In the genomic region with DNA sequence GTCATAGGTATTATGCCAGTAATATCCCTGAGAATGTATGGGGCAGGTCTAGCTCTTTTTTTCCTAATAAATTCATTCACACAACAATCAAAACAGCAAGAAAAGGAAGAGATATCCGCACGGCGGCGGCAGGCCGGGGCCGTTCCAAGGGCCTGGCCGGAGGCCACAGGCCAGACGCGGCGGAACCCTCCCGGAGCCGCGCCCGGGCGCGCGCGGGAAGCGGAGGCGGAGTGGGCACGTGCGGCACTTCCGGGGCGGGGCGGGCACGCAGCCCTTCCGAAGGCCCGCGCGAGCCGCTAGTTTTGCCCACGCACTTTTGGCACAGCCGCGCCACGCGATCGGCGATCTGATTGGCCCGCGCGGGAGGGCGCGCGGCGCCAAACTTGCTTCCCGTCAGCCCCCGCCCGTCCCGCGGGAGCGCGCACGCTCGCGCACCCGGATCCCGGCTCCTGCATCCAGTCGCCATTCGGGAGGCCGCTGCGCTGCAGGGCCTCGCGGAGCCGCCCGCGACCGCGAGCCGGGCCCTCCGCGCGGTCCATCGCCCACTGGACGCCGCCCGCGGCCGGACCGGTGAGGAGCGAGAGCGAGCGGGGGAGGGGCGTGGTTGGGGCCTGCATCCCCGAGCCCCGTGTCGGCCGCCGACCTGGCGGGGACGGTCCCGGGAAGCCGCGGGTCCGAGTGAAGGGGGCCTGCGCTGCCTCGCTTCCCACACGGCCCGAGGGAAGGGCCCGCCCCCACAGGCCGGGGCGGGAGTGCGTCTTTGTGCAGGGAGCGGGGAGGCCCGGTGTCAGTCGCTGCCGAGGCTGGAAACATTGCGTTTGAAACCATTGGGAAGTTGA, we compare ENCODE assay signal across 8 cellular contexts. TPM values are rescaled to one million over a fixed set of nuclear protein-coding genes. Genes with fewer than 3 reads are reported as not detected.
DNase-seq lines count a peak whose midpoint lies in the region; ATAC-seq and TF ChIP-seq lines count a peak whose summit lies in the region.

A gene with protein sequence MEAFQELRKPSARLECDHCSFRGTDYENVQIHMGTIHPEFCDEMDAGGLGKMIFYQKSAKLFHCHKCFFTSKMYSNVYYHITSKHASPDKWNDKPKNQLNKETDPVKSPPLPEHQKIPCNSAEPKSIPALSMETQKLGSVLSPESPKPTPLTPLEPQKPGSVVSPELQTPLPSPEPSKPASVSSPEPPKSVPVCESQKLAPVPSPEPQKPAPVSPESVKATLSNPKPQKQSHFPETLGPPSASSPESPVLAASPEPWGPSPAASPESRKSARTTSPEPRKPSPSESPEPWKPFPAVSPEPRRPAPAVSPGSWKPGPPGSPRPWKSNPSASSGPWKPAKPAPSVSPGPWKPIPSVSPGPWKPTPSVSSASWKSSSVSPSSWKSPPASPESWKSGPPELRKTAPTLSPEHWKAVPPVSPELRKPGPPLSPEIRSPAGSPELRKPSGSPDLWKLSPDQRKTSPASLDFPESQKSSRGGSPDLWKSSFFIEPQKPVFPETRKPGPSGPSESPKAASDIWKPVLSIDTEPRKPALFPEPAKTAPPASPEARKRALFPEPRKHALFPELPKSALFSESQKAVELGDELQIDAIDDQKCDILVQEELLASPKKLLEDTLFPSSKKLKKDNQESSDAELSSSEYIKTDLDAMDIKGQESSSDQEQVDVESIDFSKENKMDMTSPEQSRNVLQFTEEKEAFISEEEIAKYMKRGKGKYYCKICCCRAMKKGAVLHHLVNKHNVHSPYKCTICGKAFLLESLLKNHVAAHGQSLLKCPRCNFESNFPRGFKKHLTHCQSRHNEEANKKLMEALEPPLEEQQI (plus strand): TSS at position 430 of the 839 bp plus-strand sequence. CDS start 9,340 bp downstream, outside the sequence.

- peaks cover 31% of the 10 kb centered on the region for H3K4me1 Mint-ChIP-seq in activated naive CD8-positive, alpha-beta T cell treated with anti-CD3 and anti-CD28 coated beads, Interleukin-2, amount 10 ng/mL, durations not matched to agents 7 days and 5 days
- H3K4me1 Mint-ChIP-seq in osteocyte (ENCODE audit: unreplicated experiment): peaks cover 48% of the 10 kb centered on the region

- ATAC-seq in HG02678 (IDR thresholded peaks at IDR 0.05; ENCODE audit: unreplicated experiment) (peak; percentile 86), thoracic aorta (ENCODE audit: insufficient number of reproducible peaks, low FRiP score, low read depth) (peak; percentile 82)
- peak; percentile 94 for ATAC-seq in activated naive CD8-positive, alpha-beta T cell treated with anti-CD3 and anti-CD28 coated beads, Interleukin-2, amount 10 ng/mL, durations not matched to agents 7 days and 5 days (ENCODE audit: low read depth)

- H3K9me2 ChIP-seq in SU-DHL-6 (replicated peaks; ENCODE audit: insufficient read depth, low read length): no peaks in the 10 kb centered on the region

- H3K9me3 ChIP-seq in SU-DHL-6 (ENCODE audit: insufficient read depth, low read length) (no peaks in the 10 kb centered on the region), thoracic aorta (no peaks in the 10 kb centered on the region)

- peaks cover 4% of the 10 kb centered on the region for H3K36me3 Mint-ChIP-seq in activated naive CD8-positive, alpha-beta T cell treated with anti-CD3 and anti-CD28 coated beads, Interleukin-2, amount 10 ng/mL, durations not matched to agents 7 days and 5 days
- H3K36me3 Mint-ChIP-seq in osteocyte (ENCODE audit: unreplicated experiment): peaks cover 2% of the 10 kb centered on the region

- no peaks in the 10 kb centered on the region for H3K9me3 Mint-ChIP-seq in activated naive CD8-positive, alpha-beta T cell treated with anti-CD3 and anti-CD28 coated beads, Interleukin-2, amount 10 ng/mL, durations not matched to agents 7 days and 5 days
- no peaks in the 10 kb centered on the region for H3K9me3 Mint-ChIP-seq in osteocyte (ENCODE audit: unreplicated experiment)

- H3K27me3 ChIP-seq in SU-DHL-6 (ENCODE audit: low read length) (no peaks in the 10 kb centered on the region), thoracic aorta (replicated peaks; ENCODE audit: insufficient read depth) (no peaks in the 10 kb centered on the region)

- H2AFZ ChIP-seq in SU-DHL-6 (ENCODE audit: low read depth, low read length, severe bottlenecking): peak within 1 kb of the TSS; percentile 59

- peaks cover 31% of the 10 kb centered on the region for H3F3A ChIP-seq in SU-DHL-6 (ENCODE audit: insufficient read depth)

- H3K4me1 ChIP-seq in thoracic aorta (ENCODE audit: control insufficient read depth in 1 of 2, low read depth in 2 of 2): peaks cover 16 to 44% of the 10 kb centered on the region in 2 donors

- H3K79me2 ChIP-seq in SU-DHL-6 (ENCODE audit: insufficient read depth, low read length): peaks cover 56% of the 10 kb centered on the region

- H3K27me3 Mint-ChIP-seq in activated naive CD8-positive, alpha-beta T cell treated with anti-CD3 and anti-CD28 coated beads, Interleukin-2, amount 10 ng/mL, durations not matched to agents 7 days and 5 days: peaks cover 5% of the 10 kb centered on the region
- H3K27me3 Mint-ChIP-seq in osteocyte (ENCODE audit: unreplicated experiment): no peaks in the 10 kb centered on the region

- TF ChIP-seq CTCF in GM12865 (IDR thresholded peaks at IDR 0.05; ENCODE audit: insufficient read depth, low read depth, low read length, missing control alignments) (no peak), SU-DHL-6 (IDR thresholded peaks at IDR 0.05; ENCODE audit: insufficient read depth, low read length, poor library complexity, severe bottlenecking) (no peak), osteocyte (IDR thresholded peaks at IDR 0.05) (peak; percentile 7), thoracic aorta (IDR thresholded peaks at IDR 0.05) (peak; percentile 18)

- peaks cover 18% of the 10 kb centered on the region for H4K20me1 ChIP-seq in SU-DHL-6 (ENCODE audit: low read depth, low read length)

- POLR2A ChIA-PET in activated naive CD8-positive, alpha-beta T cell treated with anti-CD3 and anti-CD28 coated beads, Interleukin-2, amount 10 ng/mL, durations not matched to agents 7 days and 5 days (lab: Charles Lee): interaction anchor here (1.0 to 2.6 kb wide), 3 partner anchors 20 to 33 kb away, joined by 3 to 9 read pairs (median 8); a partner anchor contains a TSS

- H3K36me3 ChIP-seq in SU-DHL-6 (ENCODE audit: low read length): no peaks in the 10 kb centered on the region
- H3K36me3 ChIP-seq in thoracic aorta: no peaks in the 10 kb centered on the region

- H3K27ac Mint-ChIP-seq in activated naive CD8-positive, alpha-beta T cell treated with anti-CD3 and anti-CD28 coated beads, Interleukin-2, amount 10 ng/mL, durations not matched to agents 7 days and 5 days: peak within 1 kb of the TSS; percentile 84
- peak within 1 kb of the TSS; percentile 92 for H3K27ac Mint-ChIP-seq in osteocyte (ENCODE audit: unreplicated experiment)

- H3K27ac ChIP-seq in SU-DHL-6 (ENCODE audit: low read depth, low read length): peak within 1 kb of the TSS; percentile 90
- peak within 1 kb of the TSS; percentile 81 to 86 for H3K27ac ChIP-seq in thoracic aorta

- H3K4me3 Mint-ChIP-seq in activated naive CD8-positive, alpha-beta T cell treated with anti-CD3 and anti-CD28 coated beads, Interleukin-2, amount 10 ng/mL, durations not matched to agents 7 days and 5 days: peak within 1 kb of the TSS; percentile 92
- H3K4me3 Mint-ChIP-seq in osteocyte (ENCODE audit: unreplicated experiment): peak within 1 kb of the TSS; percentile 85

- peak; percentile 98 for DNase-seq in GM12865 (ENCODE audit: low read depth)
- peak; percentile 96 for DNase-seq in NCI-H1105 treated with DMSO at 0.1 percent for 48 hours (lab: John Stamatoyannopoulos, UW)
- DNase-seq in activated naive CD8-positive, alpha-beta T cell treated with anti-CD3 and anti-CD28 coated beads, Interleukin-2, amount 10 ng/mL, durations not matched to agents 7 days and 5 days: peak; percentile 96
- DNase-seq in head of caudate nucleus: peak; percentile 87 to 98 (median 96)
- DNase-seq in osteocyte (ENCODE audit: extremely low spot score, unreplicated experiment): peak; percentile 98
- peak; percentile 73 for DNase-seq in thoracic aorta (ENCODE audit: low spot score)

- intact Hi-C loops in head of caudate nucleus (cut with DNase I): loop anchor here (2.0 kb wide), 1 partner anchor 33 kb away; a partner anchor contains a TSS

- H3K9ac ChIP-seq in SU-DHL-6 (ENCODE audit: low read length): peak within 1 kb of the TSS; percentile 90

- H3K4me3 ChIP-seq in GM12865 (ENCODE audit: low read depth, low read length) (peak within 1 kb of the TSS; percentile 92), SU-DHL-6 (ENCODE audit: insufficient read depth, low read length, poor library complexity, severe bottlenecking) (peak within 1 kb of the TSS; percentile 59), thoracic aorta (peak within 1 kb of the TSS; percentile 82)

- H3K4me2 ChIP-seq in SU-DHL-6 (ENCODE audit: low read depth, low read length, poor library complexity, severe bottlenecking): peak within 1 kb of the TSS; percentile 91

RNA-seq across cellular contexts. Expression of the gene that starts here (rescaled TPM):
- 10 to 100 TPM; 30.5 to 30.8 TPM for total RNA-seq in activated naive CD8-positive, alpha-beta T cell treated with anti-CD3 and anti-CD28 coated beads, Interleukin-2, amount 10 ng/mL, durations not matched to agents 7 days and 5 days
- total RNA-seq in osteocyte (22.4 and 23.2 TPM in 2 replicates), thoracic aorta (10 to 100 TPM; 20.7 to 30.2 TPM)

Comparison
In these comparisons a context has a peak if more than half of its experiments do, and no peak if none do; other contexts are left out.
1. Peak in every context shown above with its lines: DNase-seq, ATAC-seq, H3K4me3 ChIP-seq and H3K27ac ChIP-seq.
2. CTCF ChIP-seq: peak in osteocyte (single experiment) and thoracic aorta (single experiment); none in GM12865 (single experiment) and SU-DHL-6 (single experiment).